In the genomic region with DNA sequence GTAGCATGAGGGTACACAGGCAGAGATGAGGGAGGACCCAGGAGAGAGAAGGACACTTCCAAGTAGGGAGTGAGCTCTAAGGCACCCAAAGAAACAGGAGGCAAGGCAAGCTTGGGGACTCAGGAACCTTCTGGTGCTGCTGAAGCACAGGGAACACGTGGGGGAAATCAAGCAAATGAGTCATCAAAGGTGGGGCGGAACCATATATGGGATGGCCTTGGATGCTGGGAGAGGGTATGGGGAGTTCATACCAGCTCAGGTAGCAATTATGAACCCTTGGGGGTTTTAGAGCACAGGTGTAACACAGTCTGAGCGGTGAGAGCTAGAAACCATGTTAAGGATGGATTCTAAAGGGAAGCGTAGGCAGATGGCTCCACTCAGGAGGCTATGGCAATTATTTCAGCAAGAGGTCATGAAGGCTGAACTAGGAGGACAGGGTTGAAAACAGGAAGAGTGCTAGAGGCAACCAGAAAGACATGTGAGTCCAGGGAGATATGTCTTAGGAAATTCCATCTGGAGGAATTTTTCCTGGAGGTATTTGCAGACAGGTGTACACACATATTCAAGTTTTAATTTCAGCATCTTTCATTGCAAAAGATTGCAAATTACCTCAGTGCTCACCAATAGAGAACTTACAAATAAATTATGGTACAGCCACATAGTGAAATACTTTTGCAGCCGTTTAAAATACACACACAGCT, we compare ENCODE assay signal across 12 cellular contexts.
DNase-seq lines count a peak whose midpoint lies in the region; ATAC-seq and TF ChIP-seq lines count a peak whose summit lies in the region.
"Had no signal": no experiment of that assay in that cellular context is flagged by ENCODE, and none has a peak within 500 bp of the region (broad histone marks: within the 10 kb centered on the region; RNA-seq: fewer than 3 reads in every experiment).

No MANE protein-coding gene starts in this region.

- H3K4me3 Mint-ChIP-seq in activated CD8-positive, alpha-beta T cell treated with anti-CD3 and anti-CD28 coated beads for 36 hours = no peak overlapping the region
- H3K4me3 Mint-ChIP-seq: activated CD4-positive, alpha-beta T cell treated with anti-CD3 and anti-CD28 coated beads, Interleukin-2, amount 10 ng/mL, durations not matched to agents 7 days and 5 days had no signal

- ATAC-seq in heart left ventricle (peak in 1 of 4 donors; percentile 13), left cardiac atrium (no peak), upper lobe of left lung (ENCODE audit: low FRiP score in 2 of 2) (peak in 1 of 2 donors; percentile 2), HG02981 (IDR thresholded peaks at IDR 0.05; ENCODE audit: unreplicated experiment) (no peak)
- ATAC-seq in activated CD8-positive, alpha-beta T cell treated with anti-CD3 and anti-CD28 coated beads for 36 hours = no peak

- peaks cover 6% of the 10 kb centered on the region for H3K4me1 Mint-ChIP-seq in activated CD8-positive, alpha-beta T cell treated with anti-CD3 and anti-CD28 coated beads for 36 hours (ENCODE audit: low read depth)

- TF ChIP-seq CTCF in heart left ventricle (IDR thresholded peaks at IDR 0.05) = no peak
- no peak for TF ChIP-seq CTCF in upper lobe of left lung (IDR thresholded peaks at IDR 0.05)
- no peak for TF ChIP-seq CTCF in activated CD8-positive, alpha-beta T cell treated with anti-CD3 and anti-CD28 coated beads for 36 hours (IDR thresholded peaks at IDR 0.05)

- TF ChIP-seq POLR2A in heart left ventricle (IDR thresholded peaks at IDR 0.05) (no peak), upper lobe of left lung (IDR thresholded peaks at IDR 0.05) (no peak)

- CTCF ChIA-PET in activated CD8-positive, alpha-beta T cell treated with anti-CD3 and anti-CD28 coated beads for 36 hours (lab: Charles Lee) = interaction anchor here (1.0 kb wide), 1 partner anchor 20 kb away, joined by 3 read pairs; no protein-coding TSS in a partner anchor

- H3K9me3 Mint-ChIP-seq in activated CD8-positive, alpha-beta T cell treated with anti-CD3 and anti-CD28 coated beads for 36 hours = no peaks in the 10 kb centered on the region
- H3K9me3 Mint-ChIP-seq: activated CD4-positive, alpha-beta T cell treated with anti-CD3 and anti-CD28 coated beads, Interleukin-2, amount 10 ng/mL, durations not matched to agents 7 days and 5 days had no signal

- H3K9me3 ChIP-seq in heart left ventricle (no peaks in the 10 kb centered on the region), upper lobe of left lung (no peaks in the 10 kb centered on the region)

- H3K27me3 ChIP-seq in heart left ventricle (no peaks in the 10 kb centered on the region), upper lobe of left lung (no peaks in the 10 kb centered on the region)
- H3K27me3 ChIP-seq: cardiac muscle cell had no signal

- TF ChIP-seq EP300 in upper lobe of left lung (IDR thresholded peaks at IDR 0.05) = no peak

- DNase-seq in heart left ventricle (no peak), left cardiac atrium (no peak), dermis blood vessel endothelial cell (peak; percentile 40), myocyte (ENCODE audit: low read depth) (peak; percentile 17), upper lobe of left lung (no peak), superior temporal gyrus (ENCODE audit: extremely low spot score) (no peak)
- no peak for DNase-seq in activated CD8-positive, alpha-beta T cell treated with anti-CD3 and anti-CD28 coated beads for 36 hours
- DNase-seq: ACHN; activated CD4-positive, alpha-beta T cell treated with anti-CD3 and anti-CD28 coated beads, Interleukin-2, amount 10 ng/mL, durations not matched to agents 7 days and 5 days; T-helper 2 cell had no signal

- WGBS in heart left ventricle, 4 donors = 68 to 75% (median 70%) methylated on average over 5 of the region's 5 CpGs
- 74 to 79% methylated on average over 5 of the region's 5 CpGs for WGBS in upper lobe of left lung, 2 donors

- no peaks in the 10 kb centered on the region for H3K36me3 Mint-ChIP-seq in activated CD8-positive, alpha-beta T cell treated with anti-CD3 and anti-CD28 coated beads for 36 hours (ENCODE audit: low read depth)

- no peak overlapping the region for H3K27ac Mint-ChIP-seq in activated CD8-positive, alpha-beta T cell treated with anti-CD3 and anti-CD28 coated beads for 36 hours
- H3K27ac Mint-ChIP-seq: activated CD4-positive, alpha-beta T cell treated with anti-CD3 and anti-CD28 coated beads, Interleukin-2, amount 10 ng/mL, durations not matched to agents 7 days and 5 days had no signal

- peak overlapping the region in 10 of 12 donors; percentile 4 to 88 (median 72) for H3K27ac ChIP-seq in heart left ventricle
- peak overlapping the region; percentile 59 to 83 (median 72) for H3K27ac ChIP-seq in upper lobe of left lung

- H3K36me3 ChIP-seq in heart left ventricle = no peaks in the 10 kb centered on the region
- H3K36me3 ChIP-seq in upper lobe of left lung = no peaks in the 10 kb centered on the region
- H3K36me3 ChIP-seq: cardiac muscle cell had no signal

- POLR2A ChIA-PET in activated CD8-positive, alpha-beta T cell treated with anti-CD3 and anti-CD28 coated beads for 36 hours (lab: Charles Lee) = no interaction called here

- H3K27me3 Mint-ChIP-seq in activated CD8-positive, alpha-beta T cell treated with anti-CD3 and anti-CD28 coated beads for 36 hours = peaks cover 13% of the 10 kb centered on the region

- H3K4me1 ChIP-seq in heart left ventricle (peaks cover 0 to 66% (median 57%) of the 10 kb centered on the region in 12 donors), upper lobe of left lung (peaks cover 39 to 54% (median 49%) of the 10 kb centered on the region in 4 donors)

- intact Hi-C loops in heart left ventricle (cut with DNase I) (loop anchor here in 1 of 10 donors (5.0 kb wide), 2 partner anchors 81 to 334 kb away; no protein-coding TSS in a partner anchor), left cardiac atrium (cut with DNase I) (loop anchor here in 1 of 2 donors (10.0 kb wide), 1 partner anchor 516 kb away; no protein-coding TSS in a partner anchor)
- intact Hi-C loops in activated CD8-positive, alpha-beta T cell treated with anti-CD3 and anti-CD28 coated beads for 36 hours (cut with micrococcal nuclease) = no loop called here

- no peak overlapping the region for H3K4me3 ChIP-seq in heart left ventricle
- H3K4me3 ChIP-seq in upper lobe of left lung = no peak overlapping the region
- H3K4me3 ChIP-seq: cardiac muscle cell had no signal

Comparison
In these comparisons a context has a peak if more than half of its experiments do, and no peak if none do; other contexts are left out.
1. DNase-seq: peak in dermis blood vessel endothelial cell (single experiment) and myocyte (single experiment); none in heart left ventricle (0 of 5), left cardiac atrium (single experiment), upper lobe of left lung (0 of 2), superior temporal gyrus (single experiment) and activated CD8-positive, alpha-beta T cell treated with anti-CD3 and anti-CD28 coated beads for 36 hours (single experiment).